Comparison of ENCODE assay signal across 16 cellular contexts in genomic region chr3:49656541-49657112, GRCh38. TPM values are rescaled to one million over a fixed set of nuclear protein-coding genes. Genes with fewer than 3 reads are reported as not detected.
DNase-seq lines count a peak whose midpoint lies in the region; ATAC-seq, FAIRE-seq and TF ChIP-seq lines count a peak whose summit lies in the region.
"Had no signal": no experiment of that assay in that cellular context is flagged by ENCODE, and none has a peak within 500 bp of the region (broad histone marks: within the 10 kb centered on the region; RNA-seq: fewer than 3 reads in every experiment).

No MANE protein-coding gene starts in this region.

- TF ChIP-seq POLR2A in IMR-90 (IDR thresholded peaks at IDR 0.05; ENCODE audit: low read depth, low read length) (no peak), H54 (IDR thresholded peaks at IDR 0.05; ENCODE audit: low read depth, low read length) (no peak)

- H3K9me3 Mint-ChIP-seq in neural progenitor cell: no peaks in the 10 kb centered on the region
- H3K9me3 Mint-ChIP-seq: activated naive CD8-positive, alpha-beta T cell treated with anti-CD3 and anti-CD28 coated beads for 36 hours had no signal

- POLR2A ChIA-PET in IMR-90 (lab: Charles Lee; ENCODE audit: unreplicated experiment): no interaction called here

- H3K27me3 ChIP-seq in IMR-90 (ENCODE audit: control insufficient read depth, insufficient read depth, low read length) (peaks cover 44% of the 10 kb centered on the region), neural progenitor cell (no peaks in the 10 kb centered on the region)
- H3K27me3 ChIP-seq: uterus had no signal

- dilution Hi-C loops in IMR-90 (cut with HindIII; ENCODE audit: low sequenced_read_pairs, unreplicated experiment): no loop called here

- H3K27me3 Mint-ChIP-seq in neural progenitor cell (ENCODE audit: insufficient read depth, low read depth): peaks cover 4% of the 10 kb centered on the region
- H3K27me3 Mint-ChIP-seq: activated naive CD8-positive, alpha-beta T cell treated with anti-CD3 and anti-CD28 coated beads for 36 hours; progenitor cell of endocrine pancreas had no signal

- H2BK5ac ChIP-seq in IMR-90 (ENCODE audit: low read depth, low read length, poor library complexity, severe bottlenecking): no peak overlapping the region

- CTCF ChIA-PET in IMR-90 (lab: Yijun Ruan, JAX): no interaction called here

- no peaks in the 10 kb centered on the region for H3K79me2 ChIP-seq in neural progenitor cell (ENCODE audit: low read depth)

- H3K9me3 ChIP-seq in IMR-90 (ENCODE audit: control insufficient read depth, insufficient read depth, low read length) (no peaks in the 10 kb centered on the region), neural progenitor cell (ENCODE audit: low read depth) (no peaks in the 10 kb centered on the region)
- H3K9me3 ChIP-seq: uterus had no signal

- H2AK9ac ChIP-seq in IMR-90 (replicated peaks; ENCODE audit: low read depth, low read length, poor library complexity): no peak overlapping the region

- H3K4me3 Mint-ChIP-seq in neural progenitor cell: no peak overlapping the region
- H3K4me3 Mint-ChIP-seq: activated naive CD8-positive, alpha-beta T cell treated with anti-CD3 and anti-CD28 coated beads for 36 hours had no signal

- H2BK15ac ChIP-seq in IMR-90 (ENCODE audit: low read depth, low read length): no peak overlapping the region

- no peak overlapping the region for H3K4me3 ChIP-seq in IMR-90 (ENCODE audit: insufficient read depth, low read depth, low read length)
- no peak overlapping the region for H3K4me3 ChIP-seq in astrocyte of the cerebellum (ENCODE audit: low read depth, low read length)
- no peak overlapping the region for H3K4me3 ChIP-seq in neural progenitor cell
- H3K4me3 ChIP-seq: uterus had no signal

- no peaks in the 10 kb centered on the region for H3K79me1 ChIP-seq in IMR-90 (ENCODE audit: low read depth in 1 of 2, low read length in 2 of 2)

- BruUV-seq in IMR-90 (replicated peaks; lab: Mats Ljungman, UMichigan): no TSS peak

- H3K4me1 ChIP-seq in IMR-90 (ENCODE audit: control insufficient read depth, insufficient read depth, low read length) (no peaks in the 10 kb centered on the region), neural progenitor cell (no peaks in the 10 kb centered on the region)
- H3K4me1 ChIP-seq: uterus had no signal

- H2BK120ac ChIP-seq in IMR-90 (ENCODE audit: low read depth, low read length): no peak overlapping the region

- H2AFZ ChIP-seq in IMR-90 (replicated peaks; ENCODE audit: low read length, poor library complexity) (no peak overlapping the region), neural progenitor cell (replicated peaks) (no peak overlapping the region)

- H3K4ac ChIP-seq in IMR-90 (ENCODE audit: low read depth, low read length): no peak overlapping the region

- no peak overlapping the region for H3K18ac ChIP-seq in IMR-90 (ENCODE audit: low read depth, low read length)

- H3K27ac ChIP-seq in IMR-90 (ENCODE audit: insufficient read depth, low read length): no peak overlapping the region
- H3K27ac ChIP-seq in neural progenitor cell: no peak overlapping the region
- H3K27ac ChIP-seq: uterus had no signal

- in situ Hi-C loops in IMR-90 (cut with MboI; ENCODE audit: low sequenced_read_pairs) (no loop called here), astrocyte of the cerebellum (cut with HindIII; ENCODE audit: low sequenced_read_pairs) (no loop called here)

- H2AK5ac ChIP-seq in IMR-90 (ENCODE audit: low read depth, low read length): no peak overlapping the region

- H3K27ac Mint-ChIP-seq in neural progenitor cell: no peak overlapping the region
- H3K27ac Mint-ChIP-seq: activated naive CD8-positive, alpha-beta T cell treated with anti-CD3 and anti-CD28 coated beads for 36 hours; progenitor cell of endocrine pancreas had no signal

- H3K14ac ChIP-seq in IMR-90 (replicated peaks; ENCODE audit: low read depth, low read length): no peak overlapping the region

- H3K4me2 ChIP-seq in IMR-90 (ENCODE audit: low read depth, low read length): no peak overlapping the region
- H3K4me2 ChIP-seq in neural progenitor cell: no peak overlapping the region

- TF ChIP-seq RAD21 in IMR-90 (IDR thresholded peaks at IDR 0.05; ENCODE audit: low read length): peak; percentile 8; the same call in 1 of the 2 replicates

- H3K36me3 Mint-ChIP-seq in neural progenitor cell: no peaks in the 10 kb centered on the region
- H3K36me3 Mint-ChIP-seq: activated naive CD8-positive, alpha-beta T cell treated with anti-CD3 and anti-CD28 coated beads for 36 hours had no signal

- no peak overlapping the region for H4K91ac ChIP-seq in IMR-90 (ENCODE audit: insufficient read depth, low read depth, low read length)

- H4K8ac ChIP-seq in IMR-90 (ENCODE audit: low read depth in 2 of 2, low read length in 2 of 2): no peak overlapping the region

- FAIRE-seq in H54 (lab: Jason Lieb, UNC): no peak

- H3K36me3 ChIP-seq in IMR-90 (ENCODE audit: control insufficient read depth, insufficient read depth, low read length) (no peaks in the 10 kb centered on the region), neural progenitor cell (no peaks in the 10 kb centered on the region)
- H3K36me3 ChIP-seq: uterus had no signal

- H4K20me1 ChIP-seq in IMR-90 (ENCODE audit: insufficient read depth, low read length) (no peaks in the 10 kb centered on the region), neural progenitor cell (ENCODE audit: low read depth) (no peaks in the 10 kb centered on the region)

- DNase-seq in SIG-M5 treated with dmso at 0.1 percent for 504 hours (lab: John Stamatoyannopoulos, UW; ENCODE audit: unreplicated experiment) (peak; percentile 79), SIG-M5 (lab: John Stamatoyannopoulos, UW) (no peak), IMR-90 (no peak), astrocyte of the cerebellum (ENCODE audit: low read depth) (no peak), neural progenitor cell (ENCODE audit: low spot score) (peak; percentile 17), H54 (ENCODE audit: insufficient read length, low spot score) (no peak)
- no peak for DNase-seq in stimulated activated naive CD8-positive, alpha-beta T cell treated with anti-CD3 and anti-CD28 coated beads, Interleukin-15, Interleukin-2, amounts not matched to agents 100 U/mL and 50 U/mL, for 24 hours
- DNase-seq: activated naive CD8-positive, alpha-beta T cell treated with anti-CD3 and anti-CD28 coated beads for 36 hours; dermis blood vessel endothelial cell; midbrain; NCI-H510A treated with DMSO at 0.1 percent for 48 hours; SHP77; uterus had no signal

- ATAC-seq in IMR-90 (ENCODE audit: low read depth): 0 out of 2 replicates have a peak, but pooled peaks have one; percentile 27
- no peak for ATAC-seq in GM18858 (IDR thresholded peaks at IDR 0.05; ENCODE audit: unreplicated experiment)
- ATAC-seq in stimulated activated naive CD8-positive, alpha-beta T cell treated with anti-CD3 and anti-CD28 coated beads, Interleukin-15, Interleukin-2, amounts not matched to agents 100 U/mL and 50 U/mL, for 24 hours: no peak
- ATAC-seq: HCT116 had no signal

- no peaks in the 10 kb centered on the region for H3K9me1 ChIP-seq in IMR-90 (ENCODE audit: insufficient read depth, low read length)

- no peaks in the 10 kb centered on the region for H3F3A ChIP-seq in neural progenitor cell (ENCODE audit: low read depth)

- no peak overlapping the region for H2BK20ac ChIP-seq in IMR-90 (ENCODE audit: low read depth, low read length)

- H3K56ac ChIP-seq in IMR-90 (ENCODE audit: extremely low read depth, insufficient read depth, low read length): no peak overlapping the region

- intact Hi-C loops in IMR-90 (cut with micrococcal nuclease): no loop called here

- TF ChIP-seq CTCF in IMR-90 (conservative IDR thresholded peaks at IDR 0.05; ENCODE audit: low read depth, low read length): 0 out of 2 replicates have a peak, but pooled peaks have one; percentile 10
- TF ChIP-seq CTCF in astrocyte of the cerebellum (IDR thresholded peaks at IDR 0.05; ENCODE audit: low read depth, low read length, missing control alignments): peak; percentile 30
- TF ChIP-seq CTCF in neural progenitor cell (IDR thresholded peaks at IDR 0.05): peak; percentile 5

- WGBS in IMR-90 (ENCODE audit: extremely low coverage in 2 of 2, insufficient read length in 1 of 2), 2 experiments: 61% methylated on average over 13 of the region's 18 CpGs; no CpG with 5 or more reads in 1 of the 2 experiments

- H4K5ac ChIP-seq in IMR-90 (ENCODE audit: low read depth, low read length): no peak overlapping the region

- no peak overlapping the region for H3K9ac ChIP-seq in IMR-90 (ENCODE audit: low read depth, low read length)
- H3K9ac ChIP-seq in neural progenitor cell: peak overlapping the region; percentile 27

- no peak overlapping the region for H3K23ac ChIP-seq in IMR-90 (ENCODE audit: low read depth, low read length)

- H3K4me1 Mint-ChIP-seq in neural progenitor cell: no peaks in the 10 kb centered on the region
- H3K4me1 Mint-ChIP-seq: activated naive CD8-positive, alpha-beta T cell treated with anti-CD3 and anti-CD28 coated beads for 36 hours had no signal

TF ChIP-seq in IMR-90, 13 proteins besides CTCF, POLR2A, EP300 and RAD21 (continues in another document):
- TF ChIP-seq NFE2L2 (IDR thresholded peaks at IDR 0.05; ENCODE audit: low read depth, low read length): no peak
- TF ChIP-seq CEBPB (IDR thresholded peaks at IDR 0.05; ENCODE audit: low read depth, low read length): no peak

RNA-seq across cellular contexts. Expression of gene APEH, which starts 17.5 kb away (rescaled TPM):
- total RNA-seq in IMR-90 (2012; rRNA removed) (116 and 142 TPM in 2 replicates), neural progenitor cell (ENCODE audit: low replicate concordance) (132 and 160 TPM in 2 replicates)
- polyA plus RNA-seq in IMR-90 (2012; rRNA removed): 84.3 and 89.2 TPM in 2 replicates
- 47.3 and 89.1 TPM in 2 replicates for polyA plus RNA-seq in IMR-90 (2012; cell fraction: cytosol; rRNA removed)
- 86.8 and 174 TPM in 2 replicates for polyA plus RNA-seq in IMR-90 (2012; cell fraction: nucleus; rRNA removed; ENCODE audit: low replicate concordance)

RNA-seq across cellular contexts. Expression of gene MST1, which starts 32.6 kb away (rescaled TPM):
- 1.1 and 1.3 TPM in 2 replicates for total RNA-seq in IMR-90 (2012; rRNA removed)
- polyA plus RNA-seq in IMR-90 (2012; rRNA removed): 13.0 and 16.6 TPM in 2 replicates
- 2.9 and 4.5 TPM in 2 replicates for polyA plus RNA-seq in IMR-90 (2012; cell fraction: cytosol; rRNA removed)
- polyA plus RNA-seq in IMR-90 (2012; cell fraction: nucleus; rRNA removed; ENCODE audit: low replicate concordance): 161 and 240 TPM in 2 replicates
- 2.7 and 8.8 TPM in 2 replicates for total RNA-seq in neural progenitor cell (ENCODE audit: low replicate concordance)

RNA-seq across cellular contexts. Expression of gene RNF123, which starts 32.7 kb away (rescaled TPM):
- total RNA-seq in IMR-90 (2012; rRNA removed): 10.8 and 13.4 TPM in 2 replicates
- 37.7 and 45.6 TPM in 2 replicates for polyA plus RNA-seq in IMR-90 (2012; rRNA removed)
- 28.6 and 37.8 TPM in 2 replicates for polyA plus RNA-seq in IMR-90 (2012; cell fraction: cytosol; rRNA removed)
- 86.9 and 207 TPM in 2 replicates for polyA plus RNA-seq in IMR-90 (2012; cell fraction: nucleus; rRNA removed; ENCODE audit: low replicate concordance)
- 15.0 and 34.4 TPM in 2 replicates for total RNA-seq in neural progenitor cell (ENCODE audit: low replicate concordance)

Comparison
In these comparisons a context has a peak if more than half of its experiments do, and no peak if none do; other contexts are left out.
1. DNase-seq: peak in SIG-M5 treated with dmso at 0.1 percent for 504 hours (single experiment) and neural progenitor cell (single experiment); none in SIG-M5 (single experiment), IMR-90 (single experiment), astrocyte of the cerebellum (single experiment), H54 (single experiment) and stimulated activated naive CD8-positive, alpha-beta T cell treated with anti-CD3 and anti-CD28 coated beads, Interleukin-15, Interleukin-2, amounts not matched to agents 100 U/mL and 50 U/mL, for 24 hours (single experiment).
2. Peak in every context shown above with its lines, with median percentiles within 50 percentile points of each other: CTCF ChIP-seq.